Comparison of ENCODE assay signal across 27 cellular contexts in genomic region chr1:231199868-231200267, GRCh38. TPM values are rescaled to one million over a fixed set of nuclear protein-coding genes. Genes with fewer than 3 reads are reported as not detected.
"Had no signal": no experiment of that assay in that cellular context is flagged by ENCODE, and none has a peak within 500 bp of the region (broad histone marks: within the 10 kb centered on the region; RNA-seq: fewer than 3 reads in every experiment).

No MANE protein-coding gene starts in this region.

- H3K9me3 ChIP-seq: SK-N-SH had no signal

- DNase-seq: KBM-7; MV-4-11; NCI-H1048; NCI-H1105; NCI-H1417 treated with DMSO at 0.1 percent for 48 hours; NCI-H146; NCI-H1694 treated with DMSO at 0.1 percent for 48 hours; NCI-H2029; NCI-H2081 treated with DMSO at 0.1 percent for 48 hours; NCI-H2171; NCI-H226; NCI-H446; NCI-H510A; NCI-H524 treated with DMSO at 0.1 percent for 48 hours; NCI-H69; NCI-H774; NK-92 treated with Interleukin-12 subunit alpha and Interleukin-12 subunit beta, amount 100 ng/mL, for 24 hours; PC-3; SHP77 had no signal

- H3K4me2 ChIP-seq: SK-N-SH had no signal

- H3K4me1 Mint-ChIP-seq: IgD-negative memory B cell had no signal

- ATAC-seq: Panc1, PC-3 had no signal

- H3K9ac ChIP-seq: SK-N-SH had no signal

- H3K27ac ChIP-seq: HL-60, RWPE1 had no signal

- FAIRE-seq: HTR-8/SVneo had no signal

- H3K27ac Mint-ChIP-seq: IgD-negative memory B cell had no signal

- H3K9me3 Mint-ChIP-seq: IgD-negative memory B cell had no signal

- H3K4me3 Mint-ChIP-seq: IgD-negative memory B cell had no signal

- H3K36me3 Mint-ChIP-seq: IgD-negative memory B cell had no signal

RNA-seq across cellular contexts. Expression of gene TRIM67, which starts 38.0 kb away (rescaled TPM):
- total RNA-seq: LHCN-M2, MCF 10A, PC-3 had no signal
- polyA plus RNA-seq: IgD-negative memory B cell, SK-N-SH had no signal
